ENCODE assay signal across 8 cellular contexts in the genomic region with DNA sequence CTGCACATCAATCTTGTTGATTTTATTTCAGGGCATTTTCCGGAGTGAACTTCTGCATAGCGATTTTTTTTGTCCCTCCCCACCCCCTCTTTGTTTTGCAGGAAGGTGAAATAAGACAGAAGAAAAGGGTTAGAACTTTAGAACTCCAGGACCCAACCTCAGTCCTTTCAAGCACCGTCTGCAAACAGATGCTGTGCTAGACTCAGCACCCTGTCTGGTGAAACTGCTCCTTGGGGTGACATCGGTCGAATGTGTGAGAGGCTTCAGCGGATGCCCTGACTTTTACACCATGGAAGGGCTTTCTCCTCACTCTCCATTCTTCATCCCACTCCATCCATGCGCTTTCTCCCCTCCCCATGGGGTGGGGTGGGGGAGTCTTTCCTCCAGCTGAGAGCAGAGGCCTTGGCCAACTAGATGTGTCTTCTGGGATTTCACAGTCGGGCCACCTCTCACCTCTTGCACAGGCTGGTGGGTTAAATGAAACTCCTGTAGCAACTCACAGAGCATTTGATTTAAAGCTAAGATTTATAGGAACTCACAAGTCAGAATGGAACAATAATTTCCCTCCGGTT. TPM values are rescaled to one million over a fixed set of nuclear protein-coding genes. Genes with fewer than 3 reads are reported as not detected.
DNase-seq lines count a peak whose midpoint lies in the region; ATAC-seq, FAIRE-seq and TF ChIP-seq lines count a peak whose summit lies in the region.

No MANE protein-coding gene starts in this region.

- no peaks in the 10 kb centered on the region for H3K79me2 ChIP-seq in H1 (ENCODE audit: control insufficient read depth in 1 of 2, insufficient read depth in 2 of 2, low read length in 2 of 2)

- TF ChIP-seq CTCF in H1 (IDR thresholded peaks at IDR 0.05; ENCODE audit: control extremely low read depth in 1 of 3, insufficient read depth in 1 of 3, low read depth in 1 of 3, low read length in 3 of 3) = no peak
- TF ChIP-seq CTCF in sigmoid colon (IDR thresholded peaks at IDR 0.05) = no peak
- no peak for TF ChIP-seq CTCF in prostate gland (IDR thresholded peaks at IDR 0.05)

- H2AK5ac ChIP-seq in H1 (ENCODE audit: low read depth, low read length) = no peak overlapping the region

- intact Hi-C loops in activated CD4-positive, alpha-beta T cell treated with anti-CD3 and anti-CD28 coated beads, Interleukin-2, amount 10 ng/mL, durations not matched to agents 24 days and 14 days (cut with micrococcal nuclease) = loop anchor here (5.0 kb wide), 2 partner anchors 185 to 245 kb away; a partner anchor contains a TSS
- intact Hi-C loops in sigmoid colon (cut with DNase I) = no loop called here
- intact Hi-C loops in prostate gland (cut with DNase I) = no loop called here

- H3K79me1 ChIP-seq in H1 (ENCODE audit: low read depth, low read length) = no peaks in the 10 kb centered on the region

- no peak overlapping the region for H3K23ac ChIP-seq in H1 (ENCODE audit: insufficient read length)

- H3K14ac ChIP-seq in H1 (ENCODE audit: insufficient read length) = no peak overlapping the region

- no peak for TF ChIP-seq RAD21 in H1 (IDR thresholded peaks at IDR 0.05 in 1 of 2, conservative IDR thresholded peaks at IDR 0.05 in 1 of 2; ENCODE audit: low read depth in 2 of 2, low read length in 2 of 2)

- no peak for TF ChIP-seq EP300 in H1 (IDR thresholded peaks at IDR 0.05; ENCODE audit: borderline replicate concordance in 1 of 2, low read depth in 2 of 2, low read length in 2 of 2)
- TF ChIP-seq EP300 in sigmoid colon (IDR thresholded peaks at IDR 0.05) = no peak

- 49% methylated on average over 9 of the region's 9 CpGs; no CpG with 5 or more reads in 1 of the 2 experiments for WGBS in H1 (ENCODE audit: extremely low coverage in 1 of 2, insufficient coverage in 1 of 2, insufficient read length in 1 of 2, insufficient replicate concordance in 2 of 2, low coverage in 1 of 2, low lambda C conversion rate in 2 of 2, missing lambda C conversion rate in 1 of 2), 2 experiments
- WGBS in sigmoid colon, 2 donors = 52 to 78% methylated on average over 9 of the region's 9 CpGs
- WGBS in prostate gland = 70% methylated on average over 9 of the region's 9 CpGs

- peaks cover 34% of the 10 kb centered on the region for H3K4me1 Mint-ChIP-seq in activated CD4-positive, alpha-beta T cell treated with anti-CD3 and anti-CD28 coated beads, Interleukin-2, amount 10 ng/mL, durations not matched to agents 24 days and 14 days

- H3K27me3 Mint-ChIP-seq in activated CD4-positive, alpha-beta T cell treated with anti-CD3 and anti-CD28 coated beads, Interleukin-2, amount 10 ng/mL, durations not matched to agents 24 days and 14 days = peaks cover 2% of the 10 kb centered on the region

- H3K4me2 ChIP-seq in H1 (ENCODE audit: insufficient read depth in 1 of 2, low read depth in 2 of 2, low read length in 2 of 2) = peak overlapping the region; percentile 74 to 92

- ATAC-seq in GM21515 (IDR thresholded peaks at IDR 0.05; ENCODE audit: unreplicated experiment) (peak; percentile 9), HG03196 (IDR thresholded peaks at IDR 0.05; ENCODE audit: unreplicated experiment) (no peak), HG03045 (IDR thresholded peaks at IDR 0.05; ENCODE audit: unreplicated experiment) (no peak)

- CTCF ChIA-PET in H1 (lab: Charles Lee; ENCODE audit: partially characterized antibody) = interaction anchor here (0.7 to 1.7 kb wide), 7 partner anchors 11 to 151 kb away, joined by 3 to 7 read pairs (median 3); no protein-coding TSS in a partner anchor

- no peak overlapping the region for H2BK20ac ChIP-seq in H1 (ENCODE audit: low read length)

- H4K5ac ChIP-seq in H1 (ENCODE audit: insufficient read length, low read depth, low read length) = no peak overlapping the region

- no peak overlapping the region for H4K8ac ChIP-seq in H1 (ENCODE audit: extremely low read depth, insufficient read depth, low read length)

- no peaks in the 10 kb centered on the region for H4K20me1 ChIP-seq in H1 (replicated peaks in 1 of 2; ENCODE audit: control insufficient read depth in 1 of 2, insufficient read depth in 2 of 2, low read length in 2 of 2)

- no peak overlapping the region for H3K18ac ChIP-seq in H1 (ENCODE audit: extremely low read depth, low read length)

- no peak overlapping the region for H2BK120ac ChIP-seq in H1 (replicated peaks; ENCODE audit: low read depth, low read length)

- H3K9ac ChIP-seq in H1 (replicated peaks in 1 of 4; ENCODE audit: extremely low read depth in 1 of 4, low read depth in 3 of 4, low read length in 3 of 4) = no peak overlapping the region

- H3K27ac ChIP-seq in H1 (ENCODE audit: low read depth, low read length) (no peak overlapping the region), sigmoid colon (no peak overlapping the region), prostate gland (no peak overlapping the region)

- no peak overlapping the region for H2BK5ac ChIP-seq in H1 (ENCODE audit: low read depth, low read length)

- TF ChIP-seq POLR2A in H1 (IDR thresholded peaks at IDR 0.05; ENCODE audit: control extremely low read depth in 1 of 2, low read depth in 2 of 2, low read length in 2 of 2) = no peak
- no peak for TF ChIP-seq POLR2A in sigmoid colon (IDR thresholded peaks at IDR 0.05)
- TF ChIP-seq POLR2A in prostate gland (IDR thresholded peaks at IDR 0.05) = no peak

- H2AFZ ChIP-seq in H1 (ENCODE audit: low read length) = no peak overlapping the region

- H3K4me3 ChIP-seq in H1 (ENCODE audit: extremely low read depth in 1 of 4, insufficient read depth in 2 of 4, low read depth in 3 of 4, low read length in 4 of 4) (peak overlapping the region; percentile 39 to 72 (median 45); a peak in 7 of 8 replicates), sigmoid colon (peak overlapping the region in 3 of 4 donors; percentile 28 to 50 (median 42)), prostate gland (peak overlapping the region in 1 of 2 donors; percentile 36)

- peak; percentile 82 for DNase-seq in activated CD4-positive, alpha-beta T cell treated with anti-CD3 and anti-CD28 coated beads, Interleukin-2, amount 10 ng/mL, durations not matched to agents 24 days and 14 days
- DNase-seq in H1 (ENCODE audit: low read depth in 1 of 2, low spot score in 2 of 2) (no peak), sigmoid colon (no peak), prostate gland (ENCODE audit: low spot score) (no peak), NCI-H2171 (lab: John Stamatoyannopoulos, UW) (no peak)

- H3K4me1 ChIP-seq in H1 (replicated peaks in 1 of 4; ENCODE audit: control insufficient read depth in 3 of 4, insufficient read depth in 4 of 4, low read length in 3 of 4) (peaks cover 2 to 10% (median 6%) of the 10 kb centered on the region in 4 experiments), sigmoid colon (peaks cover 0 to 12% (median 8%) of the 10 kb centered on the region in 4 donors), prostate gland (replicated peaks) (peaks cover 6% of the 10 kb centered on the region)

- H2BK12ac ChIP-seq in H1 (ENCODE audit: low read depth, low read length) = no peak overlapping the region

- H3K36me3 ChIP-seq in H1 (ENCODE audit: control insufficient read depth in 2 of 4, insufficient read depth in 4 of 4, low read length in 3 of 4) (0 out of 8 replicates have a peak, but pooled peaks cover 0 to 3% (median 0%) of the 10 kb centered on the region in 4 experiments), sigmoid colon (no peaks in the 10 kb centered on the region), prostate gland (no peaks in the 10 kb centered on the region)

- H3K4ac ChIP-seq in H1 (replicated peaks; ENCODE audit: insufficient read length, low read depth, low read length) = no peak overlapping the region

- peaks cover 3% of the 10 kb centered on the region for H3K36me3 Mint-ChIP-seq in activated CD4-positive, alpha-beta T cell treated with anti-CD3 and anti-CD28 coated beads, Interleukin-2, amount 10 ng/mL, durations not matched to agents 24 days and 14 days (ENCODE audit: low read depth)

- H3K9me3 Mint-ChIP-seq in activated CD4-positive, alpha-beta T cell treated with anti-CD3 and anti-CD28 coated beads, Interleukin-2, amount 10 ng/mL, durations not matched to agents 24 days and 14 days = peaks cover 4% of the 10 kb centered on the region

- H3K27ac Mint-ChIP-seq in activated CD4-positive, alpha-beta T cell treated with anti-CD3 and anti-CD28 coated beads, Interleukin-2, amount 10 ng/mL, durations not matched to agents 24 days and 14 days = peak overlapping the region; percentile 95

- H3K27me3 ChIP-seq in H1 (replicated peaks in 1 of 4; ENCODE audit: control insufficient read depth in 3 of 4, extremely low read depth in 1 of 4, insufficient read depth in 3 of 4, low read length in 3 of 4) = peaks cover 6 to 52% (median 34%) of the 10 kb centered on the region in 4 experiments
- peaks cover 0 to 8% (median 4%) of the 10 kb centered on the region in 3 donors for H3K27me3 ChIP-seq in sigmoid colon
- no peaks in the 10 kb centered on the region for H3K27me3 ChIP-seq in prostate gland (replicated peaks; ENCODE audit: insufficient read depth)

- H4K91ac ChIP-seq in H1 (replicated peaks; ENCODE audit: insufficient read length, low read length) = no peak overlapping the region

- POLR2A ChIA-PET in H1 (lab: Charles Lee; ENCODE audit: partially characterized antibody) = interaction anchor here (0.7 kb wide), 1 partner anchor 14 kb away, joined by 3 read pairs; no protein-coding TSS in a partner anchor

- H3K23me2 ChIP-seq in H1 (ENCODE audit: low read depth, low read length) = peaks cover 9% of the 10 kb centered on the region; the same call in 1 of the 2 replicates

- H3K56ac ChIP-seq in H1 (replicated peaks; ENCODE audit: insufficient read length, low read depth, low read length) = no peak overlapping the region

- peak overlapping the region; percentile 92 for H3K4me3 Mint-ChIP-seq in activated CD4-positive, alpha-beta T cell treated with anti-CD3 and anti-CD28 coated beads, Interleukin-2, amount 10 ng/mL, durations not matched to agents 24 days and 14 days

- H2BK15ac ChIP-seq in H1 (ENCODE audit: low read length) = no peak overlapping the region

- no peak for FAIRE-seq in H1 (lab: Jason Lieb, UNC)

- H3K9me3 ChIP-seq in H1 (ENCODE audit: insufficient read depth in 2 of 2, low read depth in 1 of 2, low read length in 1 of 2) = no peaks in the 10 kb centered on the region
- H3K9me3 ChIP-seq in sigmoid colon = no peaks in the 10 kb centered on the region
- no peaks in the 10 kb centered on the region for H3K9me3 ChIP-seq in prostate gland

RNA-seq across cellular contexts. Expression of a gene that starts 43.3 kb away (rescaled TPM):
- total RNA-seq in activated CD4-positive, alpha-beta T cell treated with anti-CD3 and anti-CD28 coated beads, Interleukin-2, amount 10 ng/mL, durations not matched to agents 24 days and 14 days = 0.56 and 0.62 TPM in 2 replicates
- not detected in 2 replicates for total RNA-seq in H1 (2021; fragmentation: NEBNext Ultra II Directional; extraction: Animal tissue kit (Norgen Biotek cat#: 25700))
- polyA plus RNA-seq in H1 (2011; rRNA removed) (not detected in 2 replicates), sigmoid colon (under 1 TPM in 2 of 3 donors, not detected in 1; under 0.01 to 0.87 TPM)
- polyA plus RNA-seq in H1 (2011; cell fraction: cytosol; rRNA removed) = not detected
- polyA plus RNA-seq in H1 (2011; cell fraction: nucleus; rRNA removed) = not detected
- polyA plus RNA-seq in H1 (2012, experiment 1 of 2) = 0.06 to 0.08 TPM (median 0.08 TPM) in 3 of 4 replicates, not detected in the other
- polyA plus RNA-seq in H1 (2012, experiment 2 of 2) = not detected
- not detected for polyA plus RNA-seq in H1 (2013, experiment 1 of 2)
- polyA plus RNA-seq in H1 (2013, experiment 2 of 2) = not detected
- not detected in 2 replicates for polyA minus RNA-seq in H1 (2011; rRNA and poly(A)+ RNA removed)
- polyA minus RNA-seq in H1 (2011; cell fraction: cytosol; rRNA and poly(A)+ RNA removed) = not detected
- polyA minus RNA-seq in H1 (2011; cell fraction: nucleus; rRNA and poly(A)+ RNA removed) = not detected
- total RNA-seq in sigmoid colon (not detected), prostate gland (under 1 TPM; 0.46 to 0.68 TPM)
